Comparison of ENCODE assay signal across 11 cellular contexts in the genomic region with DNA sequence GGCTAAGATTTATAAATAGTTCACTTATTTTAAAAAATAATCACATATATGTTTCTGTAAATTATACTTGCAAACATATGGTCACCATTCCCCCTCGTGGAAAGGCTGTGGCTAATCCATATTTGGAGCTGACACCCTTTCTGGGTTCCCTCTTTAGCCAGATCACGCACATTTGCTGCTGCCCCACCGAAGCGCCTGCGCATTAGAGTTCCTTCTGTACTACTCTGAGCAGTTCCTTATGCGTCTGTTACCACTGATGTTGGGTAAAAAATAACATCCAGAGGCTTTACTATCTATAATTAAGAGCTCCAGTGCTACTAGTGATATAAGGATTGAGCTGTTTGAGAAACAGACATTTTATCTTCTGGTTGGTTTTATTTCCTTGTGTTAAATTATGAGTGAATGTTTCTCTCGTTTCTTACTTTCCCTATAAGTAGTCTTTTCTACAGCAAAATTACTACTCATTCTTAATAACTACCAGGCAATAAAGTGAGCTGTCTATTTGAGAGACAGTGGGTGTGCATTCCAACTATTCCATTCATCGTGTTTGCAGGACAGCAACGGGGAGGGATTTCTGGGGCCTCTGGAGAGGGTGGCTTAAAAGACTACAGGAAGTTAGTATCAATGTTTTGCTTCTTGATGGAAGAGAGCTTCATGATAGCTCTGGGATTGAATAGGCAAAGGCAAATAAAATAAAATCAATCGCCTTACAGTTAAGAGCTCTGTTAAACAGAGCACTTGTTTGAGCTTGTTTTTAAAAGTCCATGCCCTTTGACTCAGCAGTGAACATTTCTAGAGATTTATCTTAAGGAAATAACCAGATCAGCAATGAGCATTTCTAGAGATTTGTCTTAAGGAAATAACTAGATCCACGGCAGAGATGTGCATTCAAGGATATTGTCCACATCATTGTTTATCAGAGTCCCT.
A peak's percentile ranks its signal among the peaks of the same experiment; 100 is the strongest.
DNase-seq lines count a peak whose midpoint lies in the region; ATAC-seq, FAIRE-seq and TF ChIP-seq lines count a peak whose summit lies in the region.
"Had no signal": no experiment of that assay in that cellular context is flagged by ENCODE, and none has a peak within 500 bp of the region (broad histone marks: within the 10 kb centered on the region; RNA-seq: fewer than 3 reads in every experiment).

No MANE protein-coding gene starts in this region.

- no peaks in the 10 kb centered on the region for H3K9me3 Mint-ChIP-seq in HFFc6
- H3K9me3 Mint-ChIP-seq: memory B cell had no signal

- H3K36me3 ChIP-seq in keratinocyte (ENCODE audit: control insufficient read depth in 2 of 2, extremely low read depth in 1 of 2, insufficient read depth in 2 of 2, low read length in 2 of 2) (no peaks in the 10 kb centered on the region), vagina (no peaks in the 10 kb centered on the region)
- no peaks in the 10 kb centered on the region for H3K36me3 ChIP-seq in effector memory CD4-positive, alpha-beta T cell (ENCODE audit: control insufficient read depth, insufficient read depth, low read length)

- no peak for FAIRE-seq in A549 (lab: Jason Lieb, UNC)
- FAIRE-seq in keratinocyte (lab: Jason Lieb, UNC): peak; percentile 29

- peaks cover 28% of the 10 kb centered on the region for H3K27me3 Mint-ChIP-seq in HFFc6 (ENCODE audit: insufficient read depth)

- peaks cover 23% of the 10 kb centered on the region for H3K4me1 Mint-ChIP-seq in HFFc6 (ENCODE audit: low read depth)

- no peaks in the 10 kb centered on the region for H3K27me3 ChIP-seq in keratinocyte (ENCODE audit: control insufficient read depth, extremely low read depth, insufficient read depth, low read length)
- H3K27me3 ChIP-seq in vagina: no peaks in the 10 kb centered on the region
- no peaks in the 10 kb centered on the region for H3K27me3 ChIP-seq in effector memory CD4-positive, alpha-beta T cell (replicated peaks; ENCODE audit: control insufficient read depth, insufficient read depth, low read length, poor library complexity, severe bottlenecking)

- TF ChIP-seq POLR2A in A549 (IDR thresholded peaks at IDR 0.05; ENCODE audit: low read length): no peak
- TF ChIP-seq POLR2A in vagina (IDR thresholded peaks at IDR 0.05): no peak

- H3K4me2 ChIP-seq in A549 (peak overlapping the region; percentile 53; the same call in 1 of the 3 replicates), keratinocyte (ENCODE audit: control insufficient read depth, extremely low read depth, insufficient read depth, low read depth, low read length) (peak overlapping the region; percentile 69)

- no peaks in the 10 kb centered on the region for H3K36me3 Mint-ChIP-seq in HFFc6 (ENCODE audit: low read depth)
- H3K36me3 Mint-ChIP-seq: memory B cell had no signal

- H3K9me1 ChIP-seq in keratinocyte (ENCODE audit: control insufficient read depth, extremely low read depth, insufficient read depth, low read length): no peaks in the 10 kb centered on the region

- POLR2A ChIA-PET in A549 (lab: Yijun Ruan, JAX): no interaction called here

- no peaks in the 10 kb centered on the region for H4K20me1 ChIP-seq in keratinocyte (ENCODE audit: control insufficient read depth, extremely low read depth, insufficient read depth, low read length)

- CTCF ChIA-PET in A549 (lab: Yijun Ruan, JAX): interaction anchor here (0.6 to 2.9 kb wide), 26 partner anchors 9 to 610 kb away, joined by 3 to 21 read pairs (median 4); no protein-coding TSS in a partner anchor

- 65% methylated on average over 11 of the region's 11 CpGs for WGBS in A549 (ENCODE audit: missing lambda C conversion rate)

- ATAC-seq in A549: no peak; a peak in 1 of 6 replicates

- dilution Hi-C loops in keratinocyte (cut with MboI; ENCODE audit: extremely low pct_ligation_motif_present, low sequenced_read_pairs): no loop called here

- H3K4me3 Mint-ChIP-seq in HFFc6: peak overlapping the region; percentile 82
- H3K4me3 Mint-ChIP-seq: memory B cell had no signal

- no peaks in the 10 kb centered on the region for H3K9me3 ChIP-seq in A549
- H3K9me3 ChIP-seq in keratinocyte (ENCODE audit: control insufficient read depth, low read depth, low read length): no peaks in the 10 kb centered on the region
- no peaks in the 10 kb centered on the region for H3K9me3 ChIP-seq in vagina
- H3K9me3 ChIP-seq in effector memory CD4-positive, alpha-beta T cell (ENCODE audit: control insufficient read depth, low read length): no peaks in the 10 kb centered on the region

- no peak overlapping the region for H3K4me3 ChIP-seq in A549
- peak overlapping the region in 2 of 3 experiments; percentile 36 to 50 for H3K4me3 ChIP-seq in keratinocyte (ENCODE audit: control insufficient read depth in 2 of 3, extremely low read depth in 1 of 3, insufficient read depth in 2 of 3, low read depth in 1 of 3, low read length in 3 of 3)
- no peak overlapping the region for H3K4me3 ChIP-seq in vagina
- no peak overlapping the region for H3K4me3 ChIP-seq in effector memory CD4-positive, alpha-beta T cell (ENCODE audit: insufficient read depth, low read depth, low read length, poor library complexity, severe bottlenecking)

- H3K27ac ChIP-seq in A549 (no peak overlapping the region), keratinocyte (ENCODE audit: control insufficient read depth, insufficient read depth, low read length) (no peak overlapping the region), vagina (no peak overlapping the region)
- no peak overlapping the region for H3K27ac ChIP-seq in effector memory CD4-positive, alpha-beta T cell (ENCODE audit: insufficient read depth, low read length, poor library complexity, severe bottlenecking)

- no peaks in the 10 kb centered on the region for H3K79me2 ChIP-seq in keratinocyte (ENCODE audit: control insufficient read depth, insufficient read depth, low read length)

- no peak for TF ChIP-seq RAD21 in A549 (conservative IDR thresholded peaks at IDR 0.05 in 1 of 2, IDR thresholded peaks at IDR 0.05 in 1 of 2)

- DNase-seq in A549 (ENCODE audit: low read depth in 1 of 2, low spot score in 1 of 2): no peak
- no peak for DNase-seq in HFFc6
- DNase-seq in amniotic epithelial cell (ENCODE audit: low read depth): peak; percentile 22
- DNase-seq in keratinocyte (ENCODE audit: low read depth, low spot score): no peak
- DNase-seq in vagina (ENCODE audit: extremely low spot score in 2 of 2): no peak
- DNase-seq in AG08396 (ENCODE audit: low spot score): no peak
- no peak for DNase-seq in effector memory CD4-positive, alpha-beta T cell
- DNase-seq in T1000 (lab: John Stamatoyannopoulos, UW): no peak
- DNase-seq: DND-41, NCI-H2171 had no signal

- H3K4me1 ChIP-seq in A549: no peaks in the 10 kb centered on the region
- peaks cover 13% of the 10 kb centered on the region for H3K4me1 ChIP-seq in keratinocyte (ENCODE audit: control insufficient read depth, extremely low read depth, insufficient read depth, low read length)
- peaks cover 4% of the 10 kb centered on the region for H3K4me1 ChIP-seq in vagina
- no peaks in the 10 kb centered on the region for H3K4me1 ChIP-seq in effector memory CD4-positive, alpha-beta T cell (ENCODE audit: control insufficient read depth, insufficient read depth, low read length, poor library complexity, severe bottlenecking)

- no peak overlapping the region for H3K9ac ChIP-seq in keratinocyte (ENCODE audit: control insufficient read depth, extremely low read depth, insufficient read depth, low read length)

- H2AFZ ChIP-seq in keratinocyte (ENCODE audit: control insufficient read depth, low read length): peak overlapping the region; percentile 91

- peak overlapping the region; percentile 62 for H3K27ac Mint-ChIP-seq in HFFc6
- H3K27ac Mint-ChIP-seq: memory B cell had no signal

- no peak for TF ChIP-seq CTCF in A549 (IDR thresholded peaks at IDR 0.05)
- TF ChIP-seq CTCF in HFFc6 (IDR thresholded peaks at IDR 0.05): no peak
- TF ChIP-seq CTCF in keratinocyte (optimal IDR thresholded peaks at IDR 0.05 in 1 of 3, IDR thresholded peaks at IDR 0.05 in 1 of 3, conservative IDR thresholded peaks at IDR 0.05 in 1 of 3; ENCODE audit: extremely low read depth in 1 of 3, insufficient read depth in 2 of 3, low read length in 3 of 3): no peak
- TF ChIP-seq CTCF in vagina (IDR thresholded peaks at IDR 0.05): no peak

- TF ChIP-seq EP300 in A549 (IDR thresholded peaks at IDR 0.05): no peak

- intact Hi-C loops in vagina (cut with DNase I): no loop called here

TF ChIP-seq in A549, 52 proteins besides CTCF, POLR2A, EP300 and RAD21 (continues in another document):
- TF ChIP-seq NFE2L2 (conservative IDR thresholded peaks at IDR 0.05; ENCODE audit: low read length): no peak
- no peak for TF ChIP-seq NR3C1 (IDR thresholded peaks at IDR 0.05)
- TF ChIP-seq, protein P1, sequence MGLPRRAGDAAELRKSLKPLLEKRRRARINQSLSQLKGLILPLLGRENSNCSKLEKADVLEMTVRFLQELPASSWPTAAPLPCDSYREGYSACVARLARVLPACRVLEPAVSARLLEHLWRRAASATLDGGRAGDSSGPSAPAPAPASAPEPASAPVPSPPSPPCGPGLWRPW (IDR thresholded peaks at IDR 0.05): no peak
- no peak for TF ChIP-seq HEYL (CRISPR knock-in tag; IDR thresholded peaks at IDR 0.05)
- TF ChIP-seq EHMT2 (IDR thresholded peaks at IDR 0.05; ENCODE audit: low read depth): no peak
- TF ChIP-seq CHD2 (IDR thresholded peaks at IDR 0.05; ENCODE audit: low read length, partially characterized antibody): no peak
- no peak for TF ChIP-seq MYC (IDR thresholded peaks at IDR 0.05; ENCODE audit: borderline replicate concordance, low read length)
- no peak for TF ChIP-seq ZNF302 (CRISPR knock-in tag; IDR thresholded peaks at IDR 0.05)
- no peak for TF ChIP-seq RARB (CRISPR knock-in tag; IDR thresholded peaks at IDR 0.05)
- TF ChIP-seq, protein P2, sequence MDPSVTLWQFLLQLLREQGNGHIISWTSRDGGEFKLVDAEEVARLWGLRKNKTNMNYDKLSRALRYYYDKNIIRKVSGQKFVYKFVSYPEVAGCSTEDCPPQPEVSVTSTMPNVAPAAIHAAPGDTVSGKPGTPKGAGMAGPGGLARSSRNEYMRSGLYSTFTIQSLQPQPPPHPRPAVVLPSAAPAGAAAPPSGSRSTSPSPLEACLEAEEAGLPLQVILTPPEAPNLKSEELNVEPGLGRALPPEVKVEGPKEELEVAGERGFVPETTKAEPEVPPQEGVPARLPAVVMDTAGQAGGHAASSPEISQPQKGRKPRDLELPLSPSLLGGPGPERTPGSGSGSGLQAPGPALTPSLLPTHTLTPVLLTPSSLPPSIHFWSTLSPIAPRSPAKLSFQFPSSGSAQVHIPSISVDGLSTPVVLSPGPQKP (IDR thresholded peaks at IDR 0.05; ENCODE audit: low read depth, low read length): no peak
- TF ChIP-seq RCOR1 (IDR thresholded peaks at IDR 0.05; ENCODE audit: low read depth, low read length): no peak
- no peak for TF ChIP-seq MAZ (IDR thresholded peaks at IDR 0.05; ENCODE audit: borderline replicate concordance, low read depth, low read length)
- TF ChIP-seq SREBF2 (IDR thresholded peaks at IDR 0.05): no peak

Comparison
In these comparisons a context has a peak if more than half of its experiments do, and no peak if none do; other contexts are left out.
1. H3K4me3 ChIP-seq: peak in keratinocyte (2 of 3); none in A549 (single experiment), vagina (0 of 2) and effector memory CD4-positive, alpha-beta T cell (single experiment).